ENCODE assay signal across 17 cellular contexts in the genomic region with DNA sequence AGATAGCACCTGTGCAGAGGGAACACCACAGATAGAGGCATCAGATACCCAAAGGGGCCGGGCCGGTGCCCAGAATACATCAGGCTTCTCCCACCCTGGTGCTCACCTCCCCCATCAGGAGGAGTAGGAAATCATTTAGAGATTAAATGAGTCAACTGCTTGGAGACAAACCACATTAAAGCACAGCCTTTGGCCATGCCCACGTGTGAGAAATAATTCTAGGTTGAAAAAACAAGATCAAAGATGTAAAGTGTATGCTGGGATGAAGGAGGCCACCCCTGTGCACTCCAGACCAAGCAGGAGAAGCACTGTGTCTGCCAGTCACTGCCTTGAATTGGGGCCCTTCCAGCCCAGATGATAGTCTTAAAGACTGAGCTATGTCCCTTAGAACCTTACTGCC.
A peak's percentile ranks its signal among the peaks of the same experiment; 100 is the strongest.
DNase-seq lines count a peak whose midpoint lies in the region; TF ChIP-seq lines count a peak whose summit lies in the region.
"Had no signal": no experiment of that assay in that cellular context is flagged by ENCODE, and none has a peak within 500 bp of the region (broad histone marks: within the 10 kb centered on the region; RNA-seq: fewer than 3 reads in every experiment).

No MANE protein-coding gene starts in this region.

- no peak overlapping the region for H3K4me2 ChIP-seq in mesendoderm (ENCODE audit: low read length)

- no peak overlapping the region for H4K8ac ChIP-seq in mesendoderm (ENCODE audit: low read depth, low read length)

- H3K9me3 ChIP-seq in duodenal mucosa (ENCODE audit: control insufficient read depth in 1 of 2, low read length in 2 of 2) (no peaks in the 10 kb centered on the region), vagina (no peaks in the 10 kb centered on the region)
- H3K9me3 ChIP-seq: thoracic aorta had no signal

- peak overlapping the region; percentile 35 for H3K27ac ChIP-seq in duodenal mucosa (ENCODE audit: low read depth, low read length)
- H3K27ac ChIP-seq in mesendoderm (ENCODE audit: low read depth, low read length): no peak overlapping the region
- H3K27ac ChIP-seq in vagina: peak overlapping the region; percentile 22
- H3K27ac ChIP-seq: thoracic aorta had no signal

- no peak overlapping the region for H2BK5ac ChIP-seq in mesendoderm (ENCODE audit: low read length)

- no peaks in the 10 kb centered on the region for H3K27me3 ChIP-seq in duodenal mucosa (ENCODE audit: control insufficient read depth in 1 of 2, insufficient read depth in 2 of 2, low read length in 2 of 2)
- no peaks in the 10 kb centered on the region for H3K27me3 ChIP-seq in mesendoderm (ENCODE audit: insufficient read depth, low read length, poor library complexity)
- no peaks in the 10 kb centered on the region for H3K27me3 ChIP-seq in vagina

- no peak overlapping the region for H2BK120ac ChIP-seq in mesendoderm (ENCODE audit: low read depth, low read length)

- peak; percentile 41 for DNase-seq in HT-29 (ENCODE audit: low spot score)
- DNase-seq in mesendoderm: no peak
- no peak for DNase-seq in vagina (ENCODE audit: extremely low spot score in 2 of 2)
- DNase-seq in NOMO-1 treated with dmso at 0.1 percent for 144 hours (lab: John Stamatoyannopoulos, UW; ENCODE audit: unreplicated experiment): no peak
- DNase-seq in activated CD8-positive, alpha-beta memory T cell treated with anti-CD3 and anti-CD28 coated beads for 24 hours: no peak
- no peak for DNase-seq in effector CD8-positive, alpha-beta T cell (lab: John Stamatoyannopoulos, UW)
- DNase-seq: activated naive CD4-positive, alpha-beta T cell treated with anti-CD3 and anti-CD28 coated beads, Interleukin-2, amount 50 U/mL, for 16 hours; aorta; CD8-positive, alpha-beta T cell; glutamatergic neuron; left cardiac atrium; NCI-H1048; NCI-H187 treated with DMSO at 0.1 percent for 48 hours; right cardiac atrium; stimulated activated naive CD8-positive, alpha-beta T cell treated with anti-CD3 and anti-CD28 coated beads, Interleukin-15, Interleukin-2, amounts not matched to agents 100 U/mL and 50 U/mL, for 24 hours had no signal

- no peak overlapping the region for H3K4me3 ChIP-seq in duodenal mucosa (ENCODE audit: low read depth in 1 of 2, low read length in 2 of 2)
- H3K4me3 ChIP-seq in mesendoderm (ENCODE audit: low read length): no peak overlapping the region
- H3K4me3 ChIP-seq in vagina: no peak overlapping the region
- H3K4me3 ChIP-seq: thoracic aorta had no signal

- intact Hi-C loops in vagina (cut with DNase I): no loop called here

- no peak overlapping the region for H3K4ac ChIP-seq in mesendoderm (ENCODE audit: low read depth, low read length)

- H3K79me1 ChIP-seq in mesendoderm (ENCODE audit: low read length): no peaks in the 10 kb centered on the region

- no CpG with 5 or more reads among the region's 3 CpGs for WGBS in mesendoderm (ENCODE audit: extremely low coverage, insufficient coverage, low lambda C conversion rate)

- no peak overlapping the region for H2AK5ac ChIP-seq in mesendoderm (ENCODE audit: low read length)

- H3K23ac ChIP-seq in mesendoderm (ENCODE audit: low read length): no peak overlapping the region

- H3K9ac ChIP-seq in duodenal mucosa (ENCODE audit: low read depth in 1 of 2, low read length in 2 of 2): peak overlapping the region in 1 of 2 donors; percentile 39
- H3K9ac ChIP-seq in mesendoderm (ENCODE audit: low read length): no peak overlapping the region

- no peak for TF ChIP-seq CTCF in vagina (IDR thresholded peaks at IDR 0.05)

- H3K18ac ChIP-seq in mesendoderm (ENCODE audit: low read length): no peak overlapping the region

- H3K36me3 ChIP-seq in duodenal mucosa (ENCODE audit: control insufficient read depth in 1 of 2, insufficient read depth in 2 of 2, low read length in 2 of 2) (peaks cover 14 to 15% of the 10 kb centered on the region in 2 donors), mesendoderm (ENCODE audit: control insufficient read depth, insufficient read depth, low read length) (no peaks in the 10 kb centered on the region), vagina (no peaks in the 10 kb centered on the region)
- H3K36me3 ChIP-seq: thoracic aorta had no signal

- no peak for TF ChIP-seq POLR2A in vagina (IDR thresholded peaks at IDR 0.05)

- H3K4me1 ChIP-seq in duodenal mucosa (ENCODE audit: control insufficient read depth in 1 of 2, insufficient read depth in 2 of 2, low read length in 2 of 2) (peaks cover 23 to 27% of the 10 kb centered on the region in 2 donors), mesendoderm (ENCODE audit: control insufficient read depth, low read depth, low read length) (no peaks in the 10 kb centered on the region), vagina (peaks cover 24% of the 10 kb centered on the region)

- no peak overlapping the region for H2BK15ac ChIP-seq in mesendoderm (replicated peaks; ENCODE audit: low read depth)

- peak overlapping the region; percentile 29 for H3K56ac ChIP-seq in mesendoderm (ENCODE audit: low read length)

- H3K79me2 ChIP-seq in mesendoderm (ENCODE audit: control insufficient read depth, insufficient read depth, low read length): no peaks in the 10 kb centered on the region

- no peak overlapping the region for H4K5ac ChIP-seq in mesendoderm (ENCODE audit: low read length)
